Comparison of ENCODE assay signal across 10 cellular contexts in genomic region chr15:85312925-85313324, GRCh38.
A peak's percentile ranks its signal among the peaks of the same experiment; 100 is the strongest.
DNase-seq lines count a peak whose midpoint lies in the region; TF ChIP-seq lines count a peak whose summit lies in the region.
"Had no signal": no experiment of that assay in that cellular context is flagged by ENCODE, and none has a peak within 500 bp of the region (broad histone marks: within the 10 kb centered on the region; RNA-seq: fewer than 3 reads in every experiment).

No MANE protein-coding gene starts in this region.

- 98% methylated on average over 2 of the region's 2 CpGs for WGBS in SK-N-SH (ENCODE audit: low lambda C conversion rate)
- WGBS in mesendoderm (ENCODE audit: extremely low coverage, insufficient coverage, low lambda C conversion rate): no CpG with 5 or more reads among the region's 2 CpGs
- WGBS in prostate gland: 89% methylated on average over 2 of the region's 2 CpGs

- no peak overlapping the region for H4K8ac ChIP-seq in mesendoderm (ENCODE audit: low read depth, low read length)

- no peak for DNase-seq in GM13977 (ENCODE audit: low spot score)
- DNase-seq in HFFc6: peak; percentile 13
- no peak for DNase-seq in SK-N-SH
- DNase-seq in mesendoderm: peak; percentile 87
- no peak for DNase-seq in activated CD4-positive, CD25-positive, alpha-beta regulatory T cell (lab: John Stamatoyannopoulos, UW)
- no peak for DNase-seq in KBM-7
- DNase-seq in endothelial cell (ENCODE audit: low spot score): no peak
- DNase-seq in prostate gland (ENCODE audit: low spot score): no peak
- DNase-seq: nephron progenitor cell had no signal

- H3K9me3 Mint-ChIP-seq in HFFc6 (no peaks in the 10 kb centered on the region), endothelial cell (ENCODE audit: unreplicated experiment) (no peaks in the 10 kb centered on the region)

- H3K18ac ChIP-seq in mesendoderm (ENCODE audit: low read length): no peak overlapping the region

- H3K27ac ChIP-seq in SK-N-SH (ENCODE audit: low read depth in 2 of 2, low read length in 1 of 2): no peak overlapping the region
- no peak overlapping the region for H3K27ac ChIP-seq in mesendoderm (ENCODE audit: low read depth, low read length)
- no peak overlapping the region for H3K27ac ChIP-seq in prostate gland
- H3K27ac ChIP-seq: vagina had no signal

- H3K4me2 ChIP-seq in SK-N-SH (no peak overlapping the region), mesendoderm (ENCODE audit: low read length) (no peak overlapping the region)

- no peak overlapping the region for H4K5ac ChIP-seq in mesendoderm (ENCODE audit: low read length)

- no peak overlapping the region for H3K4ac ChIP-seq in mesendoderm (ENCODE audit: low read depth, low read length)

- no peaks in the 10 kb centered on the region for H3K27me3 Mint-ChIP-seq in HFFc6 (ENCODE audit: insufficient read depth)
- no peaks in the 10 kb centered on the region for H3K27me3 Mint-ChIP-seq in endothelial cell (ENCODE audit: unreplicated experiment)

- no peak overlapping the region for H2AK5ac ChIP-seq in mesendoderm (ENCODE audit: low read length)

- no peak overlapping the region for H3K9ac ChIP-seq in SK-N-SH
- H3K9ac ChIP-seq in mesendoderm (ENCODE audit: low read length): no peak overlapping the region

- H3K4me3 ChIP-seq in SK-N-SH (ENCODE audit: low read depth in 2 of 2, low read length in 1 of 2) (no peak overlapping the region), mesendoderm (ENCODE audit: low read length) (no peak overlapping the region), prostate gland (no peak overlapping the region)
- H3K4me3 ChIP-seq: vagina had no signal

- TF ChIP-seq POLR2A in prostate gland (IDR thresholded peaks at IDR 0.05): no peak

- peak overlapping the region; percentile 48 for H3K4me3 Mint-ChIP-seq in HFFc6
- H3K4me3 Mint-ChIP-seq in endothelial cell (ENCODE audit: unreplicated experiment): no peak overlapping the region
- H3K4me3 Mint-ChIP-seq: nephron progenitor cell had no signal

- H2AFZ ChIP-seq in SK-N-SH (ENCODE audit: low read depth): no peak overlapping the region

- intact Hi-C loops in prostate gland (cut with DNase I): no loop called here

- CTCF ChIA-PET in SK-N-SH (lab: Yijun Ruan, JAX): interaction anchor here (0.6 to 1.4 kb wide), 3 partner anchors 9 to 173 kb away, joined by 3 to 5 read pairs (median 4); no protein-coding TSS in a partner anchor

- no peak overlapping the region for H2BK5ac ChIP-seq in mesendoderm (ENCODE audit: low read length)

- no peak overlapping the region for H3K56ac ChIP-seq in mesendoderm (ENCODE audit: low read length)

- TF ChIP-seq RAD21 in SK-N-SH (IDR thresholded peaks at IDR 0.05; ENCODE audit: low read length): no peak

- peak; percentile 1 for TF ChIP-seq CTCF in GM13977 (IDR thresholded peaks at IDR 0.05; ENCODE audit: extremely low read depth, insufficient read depth, missing control alignments)
- TF ChIP-seq CTCF in HFFc6 (IDR thresholded peaks at IDR 0.05): peak; percentile 54
- peak; percentile 12; the same call in 1 of the 2 replicates for TF ChIP-seq CTCF in SK-N-SH (IDR thresholded peaks at IDR 0.05)
- TF ChIP-seq CTCF in endothelial cell (IDR thresholded peaks at IDR 0.05; ENCODE audit: unreplicated experiment): no peak
- no peak for TF ChIP-seq CTCF in prostate gland (IDR thresholded peaks at IDR 0.05)

- no peaks in the 10 kb centered on the region for H3K9me2 ChIP-seq in SK-N-SH

- H3K9me3 ChIP-seq in SK-N-SH: no peaks in the 10 kb centered on the region
- H3K9me3 ChIP-seq in prostate gland: no peaks in the 10 kb centered on the region
- H3K9me3 ChIP-seq: vagina had no signal

- H3K36me3 ChIP-seq in SK-N-SH (replicated peaks in 1 of 2; ENCODE audit: control insufficient read depth in 1 of 2, insufficient read depth in 2 of 2, low read length in 1 of 2) (no peaks in the 10 kb centered on the region), mesendoderm (ENCODE audit: control insufficient read depth, insufficient read depth, low read length) (no peaks in the 10 kb centered on the region), prostate gland (no peaks in the 10 kb centered on the region)
- H3K36me3 ChIP-seq: vagina had no signal

- H3K4me1 ChIP-seq in SK-N-SH (ENCODE audit: control insufficient read depth in 1 of 2, insufficient read depth in 2 of 2, low read depth in 1 of 2, low read length in 1 of 2): peaks cover 0 to 2% of the 10 kb centered on the region in 2 experiments; a peak in 1 of 4 replicates
- no peaks in the 10 kb centered on the region for H3K4me1 ChIP-seq in mesendoderm (ENCODE audit: control insufficient read depth, low read depth, low read length)
- H3K4me1 ChIP-seq in prostate gland (replicated peaks): no peaks in the 10 kb centered on the region

- H3K36me3 Mint-ChIP-seq in HFFc6 (ENCODE audit: low read depth) (no peaks in the 10 kb centered on the region), endothelial cell (ENCODE audit: low read depth, unreplicated experiment) (peaks cover 5% of the 10 kb centered on the region)

- H3K79me2 ChIP-seq in SK-N-SH (ENCODE audit: insufficient read depth) (no peaks in the 10 kb centered on the region), mesendoderm (ENCODE audit: control insufficient read depth, insufficient read depth, low read length) (no peaks in the 10 kb centered on the region)

- no peaks in the 10 kb centered on the region for H3K27me3 ChIP-seq in SK-N-SH (ENCODE audit: insufficient read depth)
- no peaks in the 10 kb centered on the region for H3K27me3 ChIP-seq in mesendoderm (ENCODE audit: insufficient read depth, low read length, poor library complexity)
- H3K27me3 ChIP-seq in prostate gland (replicated peaks; ENCODE audit: insufficient read depth): no peaks in the 10 kb centered on the region
- H3K27me3 ChIP-seq: vagina had no signal

- H3F3A ChIP-seq in SK-N-SH (replicated peaks; ENCODE audit: insufficient read depth): peaks cover 15% of the 10 kb centered on the region

- H3K79me1 ChIP-seq in mesendoderm (ENCODE audit: low read length): no peaks in the 10 kb centered on the region

- H3K27ac Mint-ChIP-seq in HFFc6 (peak overlapping the region; percentile 93), endothelial cell (ENCODE audit: unreplicated experiment) (no peak overlapping the region)
- H3K27ac Mint-ChIP-seq: nephron progenitor cell had no signal

- in situ Hi-C loops in GM13977 (cut with MboI; ENCODE audit: low pct_unique_long_range_greater_than_20kb, low sequenced_read_pairs, unreplicated experiment) (no loop called here), KBM-7 (cut with MboI; ENCODE audit: low pct_unique_long_range_greater_than_20kb, low sequenced_read_pairs) (no loop called here)

- H2BK120ac ChIP-seq in mesendoderm (ENCODE audit: low read depth, low read length): no peak overlapping the region

- no peak overlapping the region for H3K23ac ChIP-seq in mesendoderm (ENCODE audit: low read length)

- POLR2A ChIA-PET in SK-N-SH (lab: Yijun Ruan, JAX): no interaction called here

- peaks cover 60% of the 10 kb centered on the region for H3K4me1 Mint-ChIP-seq in HFFc6 (ENCODE audit: low read depth)
- H3K4me1 Mint-ChIP-seq in endothelial cell (ENCODE audit: unreplicated experiment): peaks cover 3% of the 10 kb centered on the region

- TF ChIP-seq EP300 in SK-N-SH (IDR thresholded peaks at IDR 0.05; ENCODE audit: borderline replicate concordance in 1 of 2, low read depth in 1 of 2, low read length in 1 of 2): no peak

- no peaks in the 10 kb centered on the region for H4K20me1 ChIP-seq in SK-N-SH (ENCODE audit: insufficient read depth)

- H2BK15ac ChIP-seq in mesendoderm (replicated peaks; ENCODE audit: low read depth): no peak overlapping the region

TF ChIP-seq in SK-N-SH, 30 proteins besides CTCF, POLR2A, EP300 and RAD21:
- TF ChIP-seq RXRA (IDR thresholded peaks at IDR 0.05; ENCODE audit: borderline replicate concordance, low read depth) (no peak), USF2 (IDR thresholded peaks at IDR 0.05; ENCODE audit: borderline replicate concordance, low read depth, low read length) (no peak), NFIC (IDR thresholded peaks at IDR 0.05; ENCODE audit: borderline replicate concordance) (no peak), RFX5 (IDR thresholded peaks at IDR 0.05; ENCODE audit: low read length) (no peak), YY1 (IDR thresholded peaks at IDR 0.05; ENCODE audit: low read depth) (no peak), FOXM1 (IDR thresholded peaks at IDR 0.05; ENCODE audit: low read depth) (no peak), FOXJ3 (CRISPR knock-in tag; IDR thresholded peaks at IDR 0.05) (no peak)

Comparison
In these comparisons a context has a peak if more than half of its experiments do, and no peak if none do; other contexts are left out.
1. DNase-seq: peak in HFFc6 (single experiment) and mesendoderm (single experiment); none in GM13977 (single experiment), SK-N-SH (single experiment), activated CD4-positive, CD25-positive, alpha-beta regulatory T cell (0 of 4), KBM-7 (single experiment), endothelial cell (single experiment) and prostate gland (single experiment).
2. CTCF ChIP-seq: peak in GM13977 (single experiment), HFFc6 (single experiment) and SK-N-SH (single experiment); none in endothelial cell (single experiment) and prostate gland (0 of 4).